8 cellular contexts compared by ENCODE assay signal in genomic region chr10:70404906-70405824, GRCh38. TPM values are rescaled to one million over a fixed set of nuclear protein-coding genes. Genes with fewer than 3 reads are reported as not detected.
A peak's percentile ranks its signal among the peaks of the same experiment; 100 is the strongest.
DNase-seq lines count a peak whose midpoint lies in the region; ATAC-seq and TF ChIP-seq lines count a peak whose summit lies in the region.

No MANE protein-coding gene starts in this region.

- CTCF ChIA-PET in activated B cell treated with CpG ODN at 0.5 μM for 24 hours (lab: Charles Lee) = interaction anchor here (1.3 to 2.1 kb wide), 6 partner anchors 26 to 259 kb away, joined by 3 to 9 read pairs (median 6); partner anchors contain the start of gene TYSND1

- H3K27ac ChIP-seq in endodermal cell (ENCODE audit: low read depth, low read length) = peak overlapping the region; percentile 84

- no peak for TF ChIP-seq CTCF in LNCaP clone FGC (IDR thresholded peaks at IDR 0.05; ENCODE audit: control insufficient read depth, extremely low read depth, insufficient read depth)
- no peak for TF ChIP-seq CTCF in activated B cell treated with CpG ODN at 0.5 μM for 24 hours (IDR thresholded peaks at IDR 0.05)
- TF ChIP-seq CTCF in endodermal cell (conservative IDR thresholded peaks at IDR 0.05) = peak; percentile 18

- POLR2A ChIA-PET in activated B cell treated with CpG ODN at 0.5 μM for 24 hours (lab: Charles Lee) = interaction anchor here (0.5 to 1.7 kb wide), 8 partner anchors 50 to 259 kb away, joined by 3 to 8 read pairs (median 4); partner anchors contain the start of genes PPA1, SAR1A and TYSND1

- H3K9me3 ChIP-seq in endodermal cell (ENCODE audit: control insufficient read depth, low read length) = no peaks in the 10 kb centered on the region

- peaks cover 2% of the 10 kb centered on the region for H3K4me1 ChIP-seq in endodermal cell (ENCODE audit: control insufficient read depth, insufficient read depth, low read length)

- in situ Hi-C loops in ACHN (cut with HindIII; ENCODE audit: low pct_ligation_motif_present, low pct_unique_long_range_greater_than_20kb, low sequenced_read_pairs) = no loop called here

- peak; percentile 47 for ATAC-seq in GM18861 (IDR thresholded peaks at IDR 0.05; ENCODE audit: unreplicated experiment)
- no peak for ATAC-seq in activated B cell treated with CpG ODN at 0.5 μM for 24 hours (ENCODE audit: low read depth)
- ATAC-seq in memory B cell (ENCODE audit: low read depth) = no peak

- H3K9me3 Mint-ChIP-seq in activated B cell treated with CpG ODN at 0.5 μM for 24 hours = no peaks in the 10 kb centered on the region
- peaks cover 10% of the 10 kb centered on the region for H3K9me3 Mint-ChIP-seq in endodermal cell
- H3K9me3 Mint-ChIP-seq in memory B cell = no peaks in the 10 kb centered on the region

- H3K9ac ChIP-seq in endodermal cell (ENCODE audit: extremely low read depth, low read length, poor library complexity, severe bottlenecking) = peak overlapping the region; percentile 85

- H3K4me3 Mint-ChIP-seq in activated B cell treated with CpG ODN at 0.5 μM for 24 hours = peak overlapping the region; percentile 92
- H3K4me3 Mint-ChIP-seq in endodermal cell = peak overlapping the region; percentile 92
- H3K4me3 Mint-ChIP-seq in memory B cell = peak overlapping the region; percentile 96

- H3K4me3 ChIP-seq in LNCaP clone FGC (ENCODE audit: low read depth, low read length) = peak overlapping the region; percentile 87
- H3K4me3 ChIP-seq in endodermal cell (ENCODE audit: low read length) = peak overlapping the region; percentile 96

- peaks cover 23% of the 10 kb centered on the region for H3K36me3 ChIP-seq in endodermal cell (ENCODE audit: control insufficient read depth, insufficient read depth, low read length)

- DNase-seq in ACHN (peak; percentile 82), LNCaP clone FGC (ENCODE audit: low read depth) (peak; percentile 83), activated B cell treated with CpG ODN at 0.5 μM for 24 hours (no peak), endodermal cell (peak; percentile 70), memory B cell (ENCODE audit: low spot score in 2 of 2) (no peak), stromal cell of bone marrow (ENCODE audit: low read depth) (peak; percentile 97), NCI-H526 (lab: John Stamatoyannopoulos, UW) (no peak)

- H3K36me3 Mint-ChIP-seq in activated B cell treated with CpG ODN at 0.5 μM for 24 hours (ENCODE audit: low read depth) (peaks cover 14% of the 10 kb centered on the region), endodermal cell (ENCODE audit: low read depth) (peaks cover 28% of the 10 kb centered on the region), memory B cell (peaks cover 7% of the 10 kb centered on the region)

- H3K4me1 Mint-ChIP-seq in activated B cell treated with CpG ODN at 0.5 μM for 24 hours (peaks cover 36% of the 10 kb centered on the region), endodermal cell (peaks cover 26% of the 10 kb centered on the region), memory B cell (peaks cover 36% of the 10 kb centered on the region)

- H3K27ac Mint-ChIP-seq in activated B cell treated with CpG ODN at 0.5 μM for 24 hours (peak overlapping the region; percentile 72), endodermal cell (peak overlapping the region; percentile 94), memory B cell (peak overlapping the region; percentile 90)

- 13% methylated on average over 18 to 22 of the region's 22 CpGs for WGBS in endodermal cell (ENCODE audit: insufficient coverage in 1 of 2, insufficient read length in 1 of 2), 2 experiments

- no peaks in the 10 kb centered on the region for H3K27me3 ChIP-seq in endodermal cell (ENCODE audit: control insufficient read depth, insufficient read depth, low read length, poor library complexity, severe bottlenecking)

- H3K27me3 Mint-ChIP-seq in activated B cell treated with CpG ODN at 0.5 μM for 24 hours = no peaks in the 10 kb centered on the region
- no peaks in the 10 kb centered on the region for H3K27me3 Mint-ChIP-seq in endodermal cell (ENCODE audit: insufficient read depth)
- no peaks in the 10 kb centered on the region for H3K27me3 Mint-ChIP-seq in memory B cell

- intact Hi-C loops in activated B cell treated with CpG ODN at 0.5 μM for 24 hours (cut with micrococcal nuclease) = loop anchor here (1.0 to 5.0 kb wide), 8 partner anchors 23 to 483 kb away; partner anchors contain the start of genes LRRC20, PCBD1, PPA1 and SAR1A

RNA-seq across cellular contexts. Expression of gene EIF4EBP2, which starts 1.2 kb away (rescaled TPM):
- 38.7 and 40.6 TPM in 2 replicates for total RNA-seq in activated B cell treated with CpG ODN at 0.5 μM for 24 hours
- total RNA-seq in endodermal cell = 100 to 1,000 TPM; 103 to 119 TPM
- 85.9 TPM for polyA plus RNA-seq in endodermal cell (2013, experiment 1 of 2)
- polyA plus RNA-seq in endodermal cell (2013, experiment 2 of 2) = 81.0 TPM

RNA-seq across cellular contexts. Expression of gene LRRC20, which starts 22.7 kb away (rescaled TPM):
- total RNA-seq in activated B cell treated with CpG ODN at 0.5 μM for 24 hours (0.64 and 0.81 TPM in 2 replicates), endodermal cell (10 to 100 TPM; 12.9 to 23.0 TPM)
- 29.4 TPM for polyA plus RNA-seq in endodermal cell (2013, experiment 1 of 2)
- polyA plus RNA-seq in endodermal cell (2013, experiment 2 of 2) = 29.1 TPM

RNA-seq across cellular contexts. Expression of gene NODAL, which starts 36.3 kb away (rescaled TPM):
- total RNA-seq in activated B cell treated with CpG ODN at 0.5 μM for 24 hours (not detected in 2 replicates), endodermal cell (10 to 100 TPM; 18.2 to 71.0 TPM)
- 36.1 TPM for polyA plus RNA-seq in endodermal cell (2013, experiment 1 of 2)
- 39.2 TPM for polyA plus RNA-seq in endodermal cell (2013, experiment 2 of 2)

Comparison
In these comparisons a context has a peak if more than half of its experiments do, and no peak if none do; other contexts are left out.
1. DNase-seq: peak in ACHN (single experiment), LNCaP clone FGC (single experiment), endodermal cell (single experiment) and stromal cell of bone marrow (single experiment); none in activated B cell treated with CpG ODN at 0.5 μM for 24 hours (single experiment), memory B cell (0 of 2) and NCI-H526 (0 of 2).
2. RNA of gene NODAL, which starts 36.3 kb away (total RNA-seq): 18.2 to 71.0 TPM in endodermal cell; not detected in activated B cell treated with CpG ODN at 0.5 μM for 24 hours; every median in the first group is over 10 times any median in the second.
3. Peak in every context shown above with its lines, with median percentiles within 50 percentile points of each other: H3K27ac Mint-ChIP-seq and H3K4me3 Mint-ChIP-seq.